ENCODE assay signal across 31 cellular contexts in the genomic region with DNA sequence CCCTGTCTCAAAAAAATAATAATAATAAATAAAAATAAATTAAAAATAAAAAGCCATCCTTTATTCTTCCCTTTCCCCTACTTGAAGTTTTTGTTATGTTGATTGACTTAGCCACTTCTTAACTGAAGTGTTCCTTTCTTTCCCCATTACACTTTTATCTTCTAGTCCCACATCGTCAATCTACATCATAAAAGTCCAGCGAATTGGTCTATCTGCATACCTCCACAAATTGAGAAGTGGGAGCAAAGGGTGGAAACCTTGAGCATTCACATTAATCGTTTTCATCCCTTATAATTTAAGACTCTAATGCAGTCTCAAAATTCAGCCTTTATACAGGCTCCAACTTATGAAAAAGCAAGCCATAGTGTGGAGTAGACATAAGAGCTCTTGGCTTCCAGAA. TPM values are rescaled to one million over a fixed set of nuclear protein-coding genes. Genes with fewer than 3 reads are reported as not detected.
"Had no signal": no experiment of that assay in that cellular context is flagged by ENCODE, and none has a peak within 500 bp of the region (broad histone marks: within the 10 kb centered on the region; RNA-seq: fewer than 3 reads in every experiment).

No MANE protein-coding gene starts in this region.

- DNase-seq: activated CD4-positive, alpha-beta T cell treated with anti-CD3 and anti-CD28 coated beads, Interleukin-2, amount 10 ng/mL, durations not matched to agents 7 days and 5 days; activated CD4-positive, alpha-beta T cell treated with anti-CD3 and anti-CD28 coated beads, Interleukin-2, amount 50 U/mL, for 48 hours; activated CD8-positive, alpha-beta T cell treated with anti-CD3 and anti-CD28 coated beads, Interleukin-2, amount 10 ng/mL, durations not matched to agents 7 days and 5 days; activated gamma-delta T cell; activated naive CD4-positive, alpha-beta T cell treated with Interleukin-2 at 50 U/mL for 16 hours; activated naive CD8-positive, alpha-beta T cell treated with anti-CD3 and anti-CD28 coated beads, Interleukin-2, amount 10 ng/mL, durations not matched to agents 7 days and 5 days; activated T-cell treated with anti-CD3 and anti-CD28 coated beads, Interleukin-2, amount 50 U/mL, for 24 hours; amygdala; caudate nucleus; cerebellar nuclear complex; NCI-H1092 treated with DMSO at 0.1 percent for 48 hours; NCI-H1417; NCI-H146; NCI-H187; NCI-H2029 treated with DMSO at 0.1 percent for 48 hours; NCI-H2107; NCI-H2171; NCI-H510A; NCI-H526; NCI-H748 treated with DMSO at 0.1 percent for 48 hours; NK-92 treated with Interleukin-12 subunit alpha and Interleukin-12 subunit beta, amount 100 ng/mL, for 24 hours; Right ventricle myocardium superior; SW 1271; T-helper 1 cell; T1000; WERI-Rb-1 had no signal

- ATAC-seq: activated CD8-positive, alpha-beta T cell treated with anti-CD3 and anti-CD28 coated beads, Interleukin-2, amount 10 ng/mL, durations not matched to agents 7 days and 5 days had no signal

- H3K36me3 ChIP-seq: WERI-Rb-1 had no signal

- H3K4me3 Mint-ChIP-seq: activated CD4-positive, alpha-beta T cell treated with anti-CD3 and anti-CD28 coated beads, Interleukin-2, amount 10 ng/mL, durations not matched to agents 7 days and 5 days; activated CD8-positive, alpha-beta T cell treated with anti-CD3 and anti-CD28 coated beads, Interleukin-2, amount 10 ng/mL, durations not matched to agents 7 days and 5 days; activated naive CD4-positive, alpha-beta T cell treated with anti-CD3 and anti-CD28 coated beads, Interleukin-2, amount 50 U/mL, for 24 hours; activated naive CD8-positive, alpha-beta T cell treated with anti-CD3 and anti-CD28 coated beads, Interleukin-2, amount 10 ng/mL, durations not matched to agents 7 days and 5 days; activated T-cell treated with anti-CD3 and anti-CD28 coated beads, Interleukin-2, amount 50 U/mL, for 24 hours; brain had no signal

- H3K4me1 Mint-ChIP-seq: activated CD4-positive, alpha-beta T cell treated with anti-CD3 and anti-CD28 coated beads, Interleukin-2, amount 10 ng/mL, durations not matched to agents 7 days and 5 days; activated naive CD4-positive, alpha-beta T cell treated with anti-CD3 and anti-CD28 coated beads, Interleukin-2, amount 50 U/mL, for 24 hours; activated naive CD8-positive, alpha-beta T cell treated with anti-CD3 and anti-CD28 coated beads, Interleukin-2, amount 10 ng/mL, durations not matched to agents 7 days and 5 days; brain had no signal

- H3K36me3 Mint-ChIP-seq: activated naive CD4-positive, alpha-beta T cell treated with anti-CD3 and anti-CD28 coated beads, Interleukin-2, amount 50 U/mL, for 24 hours; activated naive CD8-positive, alpha-beta T cell treated with anti-CD3 and anti-CD28 coated beads, Interleukin-2, amount 10 ng/mL, durations not matched to agents 7 days and 5 days; brain had no signal

- H3K9ac ChIP-seq: KMS-11 had no signal

- H3K27ac Mint-ChIP-seq: activated CD4-positive, alpha-beta T cell treated with anti-CD3 and anti-CD28 coated beads, Interleukin-2, amount 10 ng/mL, durations not matched to agents 7 days and 5 days; activated CD8-positive, alpha-beta T cell treated with anti-CD3 and anti-CD28 coated beads, Interleukin-2, amount 10 ng/mL, durations not matched to agents 7 days and 5 days; activated naive CD4-positive, alpha-beta T cell treated with anti-CD3 and anti-CD28 coated beads, Interleukin-2, amount 50 U/mL, for 24 hours; activated naive CD8-positive, alpha-beta T cell treated with anti-CD3 and anti-CD28 coated beads, Interleukin-2, amount 10 ng/mL, durations not matched to agents 7 days and 5 days; activated T-cell treated with anti-CD3 and anti-CD28 coated beads, Interleukin-2, amount 50 U/mL, for 24 hours; activated T-helper 2 cell treated with anti-CD3 and anti-CD28 coated beads, Interferon-gamma antibody, Interleukin-2, Interleukin-4, amounts not matched to agents 10 μg/mL and 5 μg/mL and 100 μg/mL, durations not matched to agents 14 hours and 24 hours and 36 hours; brain had no signal

- H3K27ac ChIP-seq: KMS-11, WERI-Rb-1 had no signal

RNA-seq across cellular contexts. Expression of a gene that starts 6.5 kb away (rescaled TPM):
- total RNA-seq: OCI-LY7, Right ventricle myocardium superior had no signal
